Comparison of ENCODE assay signal across 23 cellular contexts in genomic region chr1:202223110-202223834, GRCh38. TPM values are rescaled to one million over a fixed set of nuclear protein-coding genes. Genes with fewer than 3 reads are reported as not detected.
"Had no signal": no experiment of that assay in that cellular context is flagged by ENCODE, and none has a peak within 500 bp of the region (broad histone marks: within the 10 kb centered on the region; RNA-seq: fewer than 3 reads in every experiment).

No MANE protein-coding gene starts in this region.

- H3K9me3 Mint-ChIP-seq: activated CD4-positive, alpha-beta T cell treated with anti-CD3 and anti-CD28 coated beads, Interleukin-2, amount 10 ng/mL, durations not matched to agents 24 days and 14 days; activated CD8-positive, alpha-beta T cell treated with anti-CD3 and anti-CD28 coated beads for 36 hours; activated naive CD8-positive, alpha-beta T cell treated with anti-CD3 and anti-CD28 coated beads for 36 hours; activated T-helper 17 cell treated with anti-CD3 and anti-CD28 coated beads, Interleukin-2, amount 50 U/mL, for 72 hours; central memory CD8-positive, alpha-beta T cell; natural killer cell treated with Interleukin-12 subunit alpha and Interleukin-12 subunit beta and Interleukin-15 and Interleukin-18, amount 100 ng/mL, for 72 hours; type B pancreatic cell had no signal

- H3K4me3 ChIP-seq: body of pancreas had no signal

- H3K27ac Mint-ChIP-seq: activated CD4-positive, alpha-beta T cell treated with anti-CD3 and anti-CD28 coated beads, Interleukin-2, amount 10 ng/mL, durations not matched to agents 24 days and 14 days; activated CD8-positive, alpha-beta T cell treated with anti-CD3 and anti-CD28 coated beads for 36 hours; activated naive CD8-positive, alpha-beta T cell treated with anti-CD3 and anti-CD28 coated beads for 36 hours; activated T-helper 17 cell treated with anti-CD3 and anti-CD28 coated beads, Interleukin-2, amount 50 U/mL, for 72 hours; natural killer cell treated with Interleukin-12 subunit alpha and Interleukin-12 subunit beta and Interleukin-15 and Interleukin-18, amount 100 ng/mL, for 72 hours had no signal

- FAIRE-seq: endometrium had no signal

- H3K27ac ChIP-seq: body of pancreas had no signal

- H3K9me3 ChIP-seq: body of pancreas had no signal

- H3K4me1 ChIP-seq: body of pancreas had no signal

- H3K27me3 ChIP-seq: body of pancreas had no signal

- H3K27me3 Mint-ChIP-seq: activated CD8-positive, alpha-beta T cell treated with anti-CD3 and anti-CD28 coated beads for 36 hours; central memory CD8-positive, alpha-beta T cell; natural killer cell treated with Interleukin-12 subunit alpha and Interleukin-12 subunit beta and Interleukin-15 and Interleukin-18, amount 100 ng/mL, for 72 hours had no signal

- H3K4me3 Mint-ChIP-seq: activated CD4-positive, alpha-beta T cell treated with anti-CD3 and anti-CD28 coated beads, Interleukin-2, amount 10 ng/mL, durations not matched to agents 24 days and 14 days; activated CD8-positive, alpha-beta T cell treated with anti-CD3 and anti-CD28 coated beads for 36 hours; activated naive CD8-positive, alpha-beta T cell treated with anti-CD3 and anti-CD28 coated beads for 36 hours; activated T-helper 17 cell treated with anti-CD3 and anti-CD28 coated beads, Interleukin-2, amount 50 U/mL, for 72 hours; central memory CD8-positive, alpha-beta T cell; natural killer cell treated with Interleukin-12 subunit alpha and Interleukin-12 subunit beta and Interleukin-15 and Interleukin-18, amount 100 ng/mL, for 72 hours; type B pancreatic cell had no signal

- H3K36me3 Mint-ChIP-seq: activated naive CD8-positive, alpha-beta T cell treated with anti-CD3 and anti-CD28 coated beads for 36 hours; natural killer cell treated with Interleukin-12 subunit alpha and Interleukin-12 subunit beta and Interleukin-15 and Interleukin-18, amount 100 ng/mL, for 72 hours had no signal

- DNase-seq: activated CD4-positive, alpha-beta T cell treated with anti-CD3 and anti-CD28 coated beads, Interleukin-2, amount 10 ng/mL, durations not matched to agents 24 days and 14 days; activated CD4-positive, CD25-positive, alpha-beta regulatory T cell; activated CD8-positive, alpha-beta T cell treated with anti-CD3 and anti-CD28 coated beads for 36 hours; activated naive CD4-positive, alpha-beta T cell; activated naive CD8-positive, alpha-beta T cell treated with anti-CD3 and anti-CD28 coated beads for 36 hours; activated T-cell treated with anti-CD3 and anti-CD28 coated beads, Interleukin-2, amount 50 U/mL, for 1 hour; amniotic stem cell; body of pancreas; cortex of kidney; erythroblast; foreskin melanocyte; glutamatergic neuron; mesendoderm; stimulated activated CD4-positive, alpha-beta T cell treated with anti-CD3 and anti-CD28 coated beads, Interleukin-2, amount 100 ng/mL, for 24 hours; stimulated activated naive CD8-positive, alpha-beta T cell treated with anti-CD3 and anti-CD28 coated beads, Interleukin-15, Interleukin-2, amounts not matched to agents 100 U/mL and 50 U/mL, for 24 hours; substantia nigra; T1000 had no signal

- ATAC-seq: activated CD8-positive, alpha-beta T cell treated with anti-CD3 and anti-CD28 coated beads for 36 hours; activated T-helper 17 cell treated with anti-CD3 and anti-CD28 coated beads, Interleukin-2, amount 50 U/mL, for 72 hours; body of pancreas; natural killer cell treated with Interleukin-12 subunit alpha and Interleukin-12 subunit beta and Interleukin-15 and Interleukin-18, amount 100 ng/mL, for 72 hours; stimulated activated naive CD8-positive, alpha-beta T cell treated with anti-CD3 and anti-CD28 coated beads, Interleukin-15, Interleukin-2, amounts not matched to agents 100 U/mL and 50 U/mL, for 24 hours had no signal

RNA-seq across cellular contexts. Expression of gene LGR6, which starts 29.7 kb away (rescaled TPM):
- total RNA-seq: activated CD4-positive, alpha-beta T cell treated with anti-CD3 and anti-CD28 coated beads, Interleukin-2, amount 10 ng/mL, durations not matched to agents 24 days and 14 days; T-helper 1 cell treated with Interleukin-12 subunit alpha and Interleukin-12 subunit beta and Interleukin-4 antibody, amounts not matched to agents 30 ng/mL and 1 ng/mL, for 36 hours had no signal
